In the genomic region with DNA sequence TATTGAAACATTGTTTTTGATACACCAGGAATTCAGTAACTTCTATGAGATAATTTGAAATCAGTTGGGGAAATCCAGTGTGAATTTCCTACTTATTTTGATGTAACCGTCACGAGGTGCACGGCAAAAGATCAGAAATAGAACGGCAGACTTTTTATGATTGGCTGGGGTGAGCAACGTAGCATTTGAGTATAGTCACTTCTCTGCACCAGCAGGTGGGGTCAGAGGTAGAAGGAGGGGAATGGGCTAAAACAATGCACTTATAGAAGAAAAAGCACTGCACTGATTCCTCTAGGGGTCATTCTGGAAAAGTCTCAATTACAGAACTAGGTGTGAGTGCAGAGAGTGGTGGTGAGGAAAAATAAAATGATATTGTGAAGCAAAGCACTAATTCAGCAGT, we compare ENCODE assay signal across 18 cellular contexts. TPM values are rescaled to one million over a fixed set of nuclear protein-coding genes. Genes with fewer than 3 reads are reported as not detected.
A peak's percentile ranks its signal among the peaks of the same experiment; 100 is the strongest.
DNase-seq lines count a peak whose midpoint lies in the region; ATAC-seq and TF ChIP-seq lines count a peak whose summit lies in the region.
"Had no signal": no experiment of that assay in that cellular context is flagged by ENCODE, and none has a peak within 500 bp of the region (broad histone marks: within the 10 kb centered on the region; RNA-seq: fewer than 3 reads in every experiment).

No MANE protein-coding gene starts in this region.

- H2AFZ ChIP-seq in OCI-LY3 (ENCODE audit: low read depth, low read length): peak overlapping the region; percentile 67

- no peaks in the 10 kb centered on the region for H3K36me3 ChIP-seq in BE2C
- H3K36me3 ChIP-seq in OCI-LY3 (replicated peaks; ENCODE audit: low read depth, low read length): no peaks in the 10 kb centered on the region

- intact Hi-C loops in right cardiac atrium (cut with DNase I): no loop called here
- intact Hi-C loops in activated CD4-positive, alpha-beta T cell treated with anti-CD3 and anti-CD28 coated beads, Interleukin-2, amount 10 ng/mL, durations not matched to agents 24 days and 14 days (cut with micrococcal nuclease): no loop called here

- no peaks in the 10 kb centered on the region for H3K79me2 ChIP-seq in OCI-LY3 (ENCODE audit: low read length)

- peaks cover 52% of the 10 kb centered on the region for H3K27me3 Mint-ChIP-seq in activated CD4-positive, alpha-beta T cell treated with anti-CD3 and anti-CD28 coated beads, Interleukin-2, amount 10 ng/mL, durations not matched to agents 24 days and 14 days

- no peak overlapping the region for H3K27ac ChIP-seq in OCI-LY3 (ENCODE audit: low read length)
- H3K27ac ChIP-seq in right cardiac atrium (ENCODE audit: low read length): no peak overlapping the region

- H3K9me3 Mint-ChIP-seq in activated CD4-positive, alpha-beta T cell treated with anti-CD3 and anti-CD28 coated beads, Interleukin-2, amount 10 ng/mL, durations not matched to agents 24 days and 14 days: no peaks in the 10 kb centered on the region
- H3K9me3 Mint-ChIP-seq: activated naive CD4-positive, alpha-beta T cell treated with anti-CD3 and anti-CD28 coated beads for 36 hours; dendritic cell treated with granulocyte-macrophage colony-stimulating factor and Interleukin-4, amounts not matched to agents 40 ng/mL and 50 ng/mL, for 4 days had no signal

- H3K4me1 ChIP-seq in BE2C (no peaks in the 10 kb centered on the region), OCI-LY3 (ENCODE audit: low read length) (peaks cover 20% of the 10 kb centered on the region), right cardiac atrium (ENCODE audit: control insufficient read depth, insufficient read depth, low read length) (no peaks in the 10 kb centered on the region)

- H3K27me3 ChIP-seq in BE2C (no peaks in the 10 kb centered on the region), OCI-LY3 (ENCODE audit: low read depth, low read length) (peaks cover 18% of the 10 kb centered on the region), right cardiac atrium (ENCODE audit: control insufficient read depth, insufficient read depth) (no peaks in the 10 kb centered on the region)

- H3K4me3 ChIP-seq in BE2C (ENCODE audit: low read depth, low read length) (no peak overlapping the region), OCI-LY3 (ENCODE audit: low read length) (peak overlapping the region; percentile 18; the same call in 1 of the 2 replicates), right cardiac atrium (ENCODE audit: low read length) (no peak overlapping the region)

- H3K9me3 ChIP-seq in BE2C (no peaks in the 10 kb centered on the region), OCI-LY3 (ENCODE audit: insufficient read depth, low read length) (no peaks in the 10 kb centered on the region), right cardiac atrium (ENCODE audit: control insufficient read depth, low read length) (no peaks in the 10 kb centered on the region)

- WGBS in right cardiac atrium: 33% methylated on average over 5 of the region's 5 CpGs

- ATAC-seq in GM18502 (IDR thresholded peaks at IDR 0.05; ENCODE audit: poor library complexity, unreplicated experiment): peak; percentile 54
- peak; percentile 21 to 22 for ATAC-seq in right cardiac atrium
- ATAC-seq in HG03159 (IDR thresholded peaks at IDR 0.05; ENCODE audit: unreplicated experiment): no peak

- no peaks in the 10 kb centered on the region for H4K20me1 ChIP-seq in OCI-LY3 (ENCODE audit: insufficient read depth, low read length)

- H3K36me3 Mint-ChIP-seq in activated CD4-positive, alpha-beta T cell treated with anti-CD3 and anti-CD28 coated beads, Interleukin-2, amount 10 ng/mL, durations not matched to agents 24 days and 14 days (ENCODE audit: low read depth): no peaks in the 10 kb centered on the region
- H3K36me3 Mint-ChIP-seq: brain had no signal

- H3K4me1 Mint-ChIP-seq in activated CD4-positive, alpha-beta T cell treated with anti-CD3 and anti-CD28 coated beads, Interleukin-2, amount 10 ng/mL, durations not matched to agents 24 days and 14 days: no peaks in the 10 kb centered on the region
- H3K4me1 Mint-ChIP-seq: brain had no signal

- H3K9ac ChIP-seq in OCI-LY3 (ENCODE audit: low read length): no peak overlapping the region

- no peak overlapping the region for H3K4me3 Mint-ChIP-seq in activated CD4-positive, alpha-beta T cell treated with anti-CD3 and anti-CD28 coated beads, Interleukin-2, amount 10 ng/mL, durations not matched to agents 24 days and 14 days
- H3K4me3 Mint-ChIP-seq: activated naive CD4-positive, alpha-beta T cell treated with anti-CD3 and anti-CD28 coated beads for 36 hours; brain; dendritic cell treated with granulocyte-macrophage colony-stimulating factor and Interleukin-4, amounts not matched to agents 40 ng/mL and 50 ng/mL, for 4 days had no signal

- DNase-seq in BE2C (no peak), right cardiac atrium (no peak), G401 (ENCODE audit: low spot score) (no peak), kidney glomerular epithelial cell (lab: John Stamatoyannopoulos, UW) (no peak)
- DNase-seq in activated CD4-positive, alpha-beta T cell treated with anti-CD3 and anti-CD28 coated beads, Interleukin-2, amount 10 ng/mL, durations not matched to agents 24 days and 14 days: no peak
- DNase-seq: activated CD4-positive, CD25-positive, alpha-beta regulatory T cell treated with anti-CD3 and anti-CD28 coated beads, Interleukin-2, amount 50 U/mL, for 72 hours; activated CD8-positive, alpha-beta memory T cell treated with anti-CD3 and anti-CD28 coated beads, Interleukin-2, amount 50 U/mL, for 4 hours; hippocampal formation; MM.1S; NCI-H2107; NCI-H69; T-helper 2 cell had no signal

- TF ChIP-seq CTCF in BE2C (IDR thresholded peaks at IDR 0.05; ENCODE audit: low read depth, low read length) (peak; percentile 32), OCI-LY3 (IDR thresholded peaks at IDR 0.05; ENCODE audit: low read depth, low read length) (peak; percentile 50)

- in situ Hi-C loops in G401 (cut with HindIII; ENCODE audit: low sequenced_read_pairs): no loop called here

- no peak overlapping the region for H3K27ac Mint-ChIP-seq in activated CD4-positive, alpha-beta T cell treated with anti-CD3 and anti-CD28 coated beads, Interleukin-2, amount 10 ng/mL, durations not matched to agents 24 days and 14 days
- H3K27ac Mint-ChIP-seq: activated naive CD4-positive, alpha-beta T cell treated with anti-CD3 and anti-CD28 coated beads for 36 hours; dendritic cell treated with granulocyte-macrophage colony-stimulating factor and Interleukin-4, amounts not matched to agents 40 ng/mL and 50 ng/mL, for 4 days had no signal

- peak overlapping the region; percentile 51 for H3K4me2 ChIP-seq in OCI-LY3 (ENCODE audit: low read length)

RNA-seq across cellular contexts. Expression of gene SSPN, which starts 7.9 kb away (rescaled TPM):
- polyA plus RNA-seq in BE2C (2012; ENCODE audit: insufficient read depth, insufficient read length, low read depth): 2.6 TPM
- total RNA-seq in right cardiac atrium: 100 to 1,000 TPM in 2 of 4 donors, 10 to 100 TPM in 2; 74.5 to 109 (median 97.9) TPM
- 21.5 TPM for polyA plus RNA-seq in right cardiac atrium
- 1.7 and 2.9 TPM in 2 replicates for total RNA-seq in G401 (2014; rRNA removed; shearing (Covaris generic))
- not detected in 2 replicates for total RNA-seq in activated CD4-positive, alpha-beta T cell treated with anti-CD3 and anti-CD28 coated beads, Interleukin-2, amount 10 ng/mL, durations not matched to agents 24 days and 14 days
- total RNA-seq: activated naive CD4-positive, alpha-beta T cell treated with anti-CD3 and anti-CD28 coated beads for 36 hours had no signal

Comparison
In these comparisons a context has a peak if more than half of its experiments do, and no peak if none do; other contexts are left out.
1. RNA of gene SSPN, which starts 7.9 kb away (total RNA-seq): 74.5 to 109 TPM in right cardiac atrium; 1.7 to 2.9 TPM in G401 and not detected in activated CD4-positive, alpha-beta T cell treated with anti-CD3 and anti-CD28 coated beads, Interleukin-2, amount 10 ng/mL, durations not matched to agents 24 days and 14 days; every median in the first group is over 10 times any median in the second.